In genomic region chr19:33627526-33627925, GRCh38 we compare ENCODE assay signal across 28 cellular contexts. TPM values are rescaled to one million over a fixed set of nuclear protein-coding genes. Genes with fewer than 3 reads are reported as not detected.
"Had no signal": no experiment of that assay in that cellular context is flagged by ENCODE, and none has a peak within 500 bp of the region (broad histone marks: within the 10 kb centered on the region; RNA-seq: fewer than 3 reads in every experiment).

No MANE protein-coding gene starts in this region.

- H3K27ac Mint-ChIP-seq: naive thymus-derived CD4-positive, alpha-beta T cell; natural killer cell treated with Interleukin-12 subunit alpha and Interleukin-12 subunit beta and Interleukin-15 and Interleukin-18, amount 100 ng/mL, for 72 hours; stimulated activated effector memory CD8-positive, alpha-beta T cell treated with anti-CD3 and anti-CD28 coated beads, Interleukin-12 subunit alpha, Interleukin-12 subunit beta, amount 100 ng/mL, for 72 hours; stimulated activated naive CD8-positive, alpha-beta T cell treated with anti-CD3 and anti-CD28 coated beads, Interleukin-15, Interleukin-2, amounts not matched to agents 100 ng/mL and 50 ng/mL, for 24 hours had no signal

- DNase-seq: hippocampal formation; kidney glomerular epithelial cell; left cardiac atrium; mesendoderm; midbrain; mucosa of descending colon; naive thymus-derived CD4-positive, alpha-beta T cell; ovary; retina; right cardiac atrium; small intestine; spleen; stimulated activated CD4-positive, alpha-beta T cell treated with anti-CD3 and anti-CD28 coated beads, Interleukin-4, amount 100 ng/mL, for 24 hours; stimulated activated naive CD4-positive, alpha-beta T cell; tibial artery; trophoblast cell; upper lobe of right lung had no signal

- H3K4me3 Mint-ChIP-seq: naive thymus-derived CD4-positive, alpha-beta T cell; natural killer cell treated with Interleukin-12 subunit alpha and Interleukin-12 subunit beta and Interleukin-15 and Interleukin-18, amount 100 ng/mL, for 72 hours; stimulated activated effector memory CD8-positive, alpha-beta T cell treated with anti-CD3 and anti-CD28 coated beads, Interleukin-12 subunit alpha, Interleukin-12 subunit beta, amount 100 ng/mL, for 72 hours; stimulated activated naive CD8-positive, alpha-beta T cell treated with anti-CD3 and anti-CD28 coated beads, Interleukin-15, Interleukin-2, amounts not matched to agents 100 ng/mL and 50 ng/mL, for 24 hours had no signal

- H3K4me3 ChIP-seq: lung, mucosa of descending colon, ovary, prostate gland, spleen, suprapubic skin, thoracic aorta, tibial artery, upper lobe of right lung had no signal

- H3K36me3 Mint-ChIP-seq: naive thymus-derived CD4-positive, alpha-beta T cell; natural killer cell treated with Interleukin-12 subunit alpha and Interleukin-12 subunit beta and Interleukin-15 and Interleukin-18, amount 100 ng/mL, for 72 hours; stimulated activated effector memory CD8-positive, alpha-beta T cell treated with anti-CD3 and anti-CD28 coated beads, Interleukin-12 subunit alpha, Interleukin-12 subunit beta, amount 100 ng/mL, for 72 hours had no signal

- H3K9me3 Mint-ChIP-seq: natural killer cell treated with Interleukin-12 subunit alpha and Interleukin-12 subunit beta and Interleukin-15 and Interleukin-18, amount 100 ng/mL, for 72 hours; stimulated activated effector memory CD8-positive, alpha-beta T cell treated with anti-CD3 and anti-CD28 coated beads, Interleukin-12 subunit alpha, Interleukin-12 subunit beta, amount 100 ng/mL, for 72 hours; stimulated activated naive CD8-positive, alpha-beta T cell treated with anti-CD3 and anti-CD28 coated beads, Interleukin-15, Interleukin-2, amounts not matched to agents 100 ng/mL and 50 ng/mL, for 24 hours had no signal

- ATAC-seq: left cardiac atrium; left lobe of liver; mucosa of descending colon; naive thymus-derived CD4-positive, alpha-beta T cell; natural killer cell treated with Interleukin-12 subunit alpha and Interleukin-12 subunit beta and Interleukin-15 and Interleukin-18, amount 100 ng/mL, for 72 hours; right cardiac atrium; sciatic nerve; stimulated activated effector memory CD8-positive, alpha-beta T cell treated with anti-CD3 and anti-CD28 coated beads, Interleukin-12 subunit alpha, Interleukin-12 subunit beta, amount 100 ng/mL, for 72 hours; upper lobe of right lung had no signal

- H3K4me1 Mint-ChIP-seq: stimulated activated effector memory CD8-positive, alpha-beta T cell treated with anti-CD3 and anti-CD28 coated beads, Interleukin-12 subunit alpha, Interleukin-12 subunit beta, amount 100 ng/mL, for 72 hours had no signal

RNA-seq across cellular contexts. Expression of gene CHST8, which starts 5.8 kb away (rescaled TPM):
- total RNA-seq: liver; myocyte; naive thymus-derived CD4-positive, alpha-beta T cell; natural killer cell treated with Interleukin-12 subunit alpha and Interleukin-12 subunit beta and Interleukin-15 and Interleukin-18, amount 100 ng/mL, for 72 hours had no signal
